ENCODE assay signal across 8 cellular contexts in the genomic region with DNA sequence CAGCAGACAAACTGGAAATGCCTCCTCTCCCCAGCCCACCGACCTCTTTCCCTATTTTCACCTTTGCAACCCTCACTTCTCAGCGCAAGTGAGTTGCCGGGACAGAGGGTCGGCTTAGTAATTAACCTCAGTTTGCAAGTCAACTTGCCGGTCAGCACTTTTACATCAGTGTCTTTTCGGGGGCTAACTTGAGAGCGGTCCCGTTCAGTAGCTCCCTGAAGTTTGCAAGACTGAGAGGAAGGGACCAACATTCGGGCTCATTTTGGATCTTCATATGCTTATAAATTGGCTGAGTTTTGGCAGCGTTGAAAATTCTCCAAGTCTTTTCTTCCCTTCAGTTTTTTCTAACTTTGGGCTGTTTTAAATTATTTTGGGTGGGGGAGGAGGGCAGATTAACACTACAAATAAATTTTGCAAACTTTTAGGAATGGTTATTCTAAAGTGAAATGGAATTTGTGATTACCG. TPM values are rescaled to one million over a fixed set of nuclear protein-coding genes. Genes with fewer than 3 reads are reported as not detected.
DNase-seq lines count a peak whose midpoint lies in the region; ATAC-seq and TF ChIP-seq lines count a peak whose summit lies in the region.

No MANE protein-coding gene starts in this region.

- H3K79me2 ChIP-seq in PC-3 (ENCODE audit: low read length): peaks cover 30% of the 10 kb centered on the region

- H3K36me3 ChIP-seq in PC-3 (ENCODE audit: low read depth, low read length): peaks cover 5% of the 10 kb centered on the region; the same call in 1 of the 2 replicates
- peaks cover 0 to 8% (median 0%) of the 10 kb centered on the region in 3 donors for H3K36me3 ChIP-seq in esophagus squamous epithelium
- no peaks in the 10 kb centered on the region for H3K36me3 ChIP-seq in prostate gland

- H3K4me2 ChIP-seq in PC-3 (ENCODE audit: low read length): peak overlapping the region; percentile 97

- H3K4me1 ChIP-seq in PC-3 (ENCODE audit: insufficient read depth, low read length) (peaks cover 7% of the 10 kb centered on the region; the same call in 1 of the 2 replicates), esophagus squamous epithelium (peaks cover 7 to 36% (median 11%) of the 10 kb centered on the region in 3 donors), prostate gland (replicated peaks) (no peaks in the 10 kb centered on the region)

- peak overlapping the region; percentile 97 for H3K4me3 ChIP-seq in GM08714 (ENCODE audit: low read length)
- peak overlapping the region; percentile 91 for H3K4me3 ChIP-seq in PC-3 (ENCODE audit: low read length)
- H3K4me3 ChIP-seq in esophagus squamous epithelium: peak overlapping the region; percentile 73 to 98 (median 78)
- H3K4me3 ChIP-seq in prostate gland: peak overlapping the region; percentile 94 to 98

- H4K20me1 ChIP-seq in PC-3 (ENCODE audit: low read length): peaks cover 10% of the 10 kb centered on the region; the same call in 1 of the 2 replicates

- no peaks in the 10 kb centered on the region for H3F3A ChIP-seq in PC-3 (ENCODE audit: low read length, unreplicated experiment)

- peak overlapping the region; percentile 94 for H2AFZ ChIP-seq in PC-3 (ENCODE audit: low read length)

- H3K9me3 ChIP-seq in PC-3 (ENCODE audit: low read length): no peaks in the 10 kb centered on the region
- no peaks in the 10 kb centered on the region for H3K9me3 ChIP-seq in esophagus squamous epithelium
- no peaks in the 10 kb centered on the region for H3K9me3 ChIP-seq in prostate gland

- WGBS in esophagus squamous epithelium, 2 donors: 1 to 3% methylated on average over 10 to 11 of the region's 11 CpGs
- WGBS in prostate gland: 1% methylated on average over 11 of the region's 11 CpGs

- H3K27ac ChIP-seq in PC-3 (ENCODE audit: low read length) (no peak overlapping the region), esophagus squamous epithelium (peak overlapping the region; percentile 93 to 100 (median 99)), prostate gland (peak overlapping the region; percentile 99 to 100)

- BruUV-seq in PC-3 (replicated peaks; lab: Mats Ljungman, UMichigan): no TSS peak

- TF ChIP-seq CTCF in PC-3 (conservative IDR thresholded peaks at IDR 0.05; ENCODE audit: low read depth, low read length) (no peak), esophagus squamous epithelium (IDR thresholded peaks at IDR 0.05) (no peak), prostate gland (IDR thresholded peaks at IDR 0.05) (no peak)

- H3K27me3 ChIP-seq in PC-3 (ENCODE audit: low read length) (no peaks in the 10 kb centered on the region), esophagus squamous epithelium (no peaks in the 10 kb centered on the region), prostate gland (replicated peaks; ENCODE audit: insufficient read depth) (no peaks in the 10 kb centered on the region)

- intact Hi-C loops in PC-3 (cut with micrococcal nuclease) (loop anchor here (1.0 to 5.0 kb wide), 3 partner anchors 51 to 240 kb away; no protein-coding TSS in a partner anchor), esophagus squamous epithelium (cut with DNase I) (no loop called here), prostate gland (cut with DNase I) (no loop called here)

- CTCF ChIA-PET in PC-3 (lab: Charles Lee): interaction anchor here (0.9 to 1.7 kb wide), 3 partner anchors 9 to 78 kb away, joined by 3 to 4 read pairs (median 4); no protein-coding TSS in a partner anchor

- peak overlapping the region; percentile 96 for H3K9ac ChIP-seq in PC-3 (ENCODE audit: low read length)

- DNase-seq in PC-3 (no peak), esophagus squamous epithelium (lab: John Stamatoyannopoulos, UW) (no peak), prostate gland (ENCODE audit: low spot score) (no peak), NCI-H345 treated with DMSO at 0.1 percent for 48 hours (lab: John Stamatoyannopoulos, UW; ENCODE audit: unreplicated experiment) (no peak), NCI-H524 (lab: John Stamatoyannopoulos, UW) (no peak)
- no peak for DNase-seq in effector CD4-positive, alpha-beta T cell

- ATAC-seq in PC-3 (no peak), GM19395 (IDR thresholded peaks at IDR 0.05; ENCODE audit: unreplicated experiment) (no peak)

- H3K9me2 ChIP-seq in PC-3 (replicated peaks; ENCODE audit: low read length): no peaks in the 10 kb centered on the region

- POLR2A ChIA-PET in PC-3 (lab: Charles Lee; ENCODE audit: unreplicated experiment): interaction anchor here (0.6 kb wide), 1 partner anchor 781 kb away, joined by 5 read pairs; no protein-coding TSS in a partner anchor

- no peak for TF ChIP-seq POLR2A in esophagus squamous epithelium (IDR thresholded peaks at IDR 0.05)
- no peak for TF ChIP-seq POLR2A in prostate gland (IDR thresholded peaks at IDR 0.05)

RNA-seq across cellular contexts. Expression of a gene that starts 0.8 kb away (rescaled TPM):
- 4.8 and 10.3 TPM in 2 replicates for total RNA-seq in PC-3 (2014; rRNA removed)
- 1 to 10 TPM; 2.4 to 9.0 (median 5.3) TPM for total RNA-seq in esophagus squamous epithelium
- 1 to 10 TPM; 5.2 to 6.6 TPM for total RNA-seq in prostate gland

RNA-seq across cellular contexts. Expression of a gene that starts 17.9 kb away (rescaled TPM):
- total RNA-seq in PC-3 (2014; rRNA removed) (20.3 and 24.0 TPM in 2 replicates), esophagus squamous epithelium (10 to 100 TPM; 22.5 to 78.6 (median 39.8) TPM), prostate gland (10 to 100 TPM; 65.5 to 66.6 TPM)
